ENCODE assay signal across 8 cellular contexts in genomic region chr7:82572195-82572880, GRCh38.
DNase-seq lines count a peak whose midpoint lies in the region; ATAC-seq and TF ChIP-seq lines count a peak whose summit lies in the region.

No MANE protein-coding gene starts in this region.

- no peaks in the 10 kb centered on the region for H3K4me1 ChIP-seq in Karpas-422 (ENCODE audit: low read length)
- H3K4me1 ChIP-seq in Peyer's patch, result no peaks in the 10 kb centered on the region
- peaks cover 8% of the 10 kb centered on the region for H3K4me1 ChIP-seq in testis

- H3K4me3 ChIP-seq in Karpas-422 (ENCODE audit: low read length) (no peak overlapping the region), Peyer's patch (no peak overlapping the region), fibroblast of villous mesenchyme (ENCODE audit: low read depth, low read length) (no peak overlapping the region), testis (no peak overlapping the region)

- no peak overlapping the region for H3K27ac ChIP-seq in Karpas-422 (ENCODE audit: low read length)
- no peak overlapping the region for H3K27ac ChIP-seq in Peyer's patch
- H3K27ac ChIP-seq in testis, result no peak overlapping the region

- H3K27me3 ChIP-seq in Karpas-422 (ENCODE audit: low read length) (no peaks in the 10 kb centered on the region), Peyer's patch (no peaks in the 10 kb centered on the region), testis (no peaks in the 10 kb centered on the region)

- peak; percentile 90 for ATAC-seq in GM21825 (IDR thresholded peaks at IDR 0.05; ENCODE audit: unreplicated experiment)

- no peaks in the 10 kb centered on the region for H3K9me3 ChIP-seq in Karpas-422 (ENCODE audit: low read length)
- H3K9me3 ChIP-seq in Peyer's patch, result peaks cover 0 to 3% (median 0%) of the 10 kb centered on the region in 4 donors
- no peaks in the 10 kb centered on the region for H3K9me3 ChIP-seq in testis

- H3K79me2 ChIP-seq in Karpas-422 (ENCODE audit: low read length), result no peaks in the 10 kb centered on the region

- DNase-seq in Daoy (ENCODE audit: low read depth) (peak; percentile 79), Karpas-422 (peak; percentile 92), Peyer's patch (peak; percentile 53 to 91 (median 65)), activated T-helper 1 cell treated with Interleukin-2 at 50 U/mL for 16 hours (ENCODE audit: low read depth) (peak; percentile 9), fibroblast of villous mesenchyme (ENCODE audit: low read depth) (peak; percentile 89), non-pigmented ciliary epithelial cell (ENCODE audit: low read depth) (peak; percentile 53), testis (peak; percentile 95)

- H4K20me1 ChIP-seq in Karpas-422 (ENCODE audit: insufficient read depth, low read depth, low read length), result no peaks in the 10 kb centered on the region

- no peaks in the 10 kb centered on the region for H3K36me3 ChIP-seq in Karpas-422 (ENCODE audit: insufficient read depth, low read length)
- H3K36me3 ChIP-seq in Peyer's patch, result no peaks in the 10 kb centered on the region
- no peaks in the 10 kb centered on the region for H3K36me3 ChIP-seq in testis (ENCODE audit: low read depth, missing control alignments)

- no peak overlapping the region for H3K4me2 ChIP-seq in Karpas-422 (ENCODE audit: low read depth, low read length, poor library complexity, severe bottlenecking)

- TF ChIP-seq CTCF in Peyer's patch (IDR thresholded peaks at IDR 0.05) (peak; percentile 33 to 75 (median 68)), fibroblast of villous mesenchyme (IDR thresholded peaks at IDR 0.05; ENCODE audit: insufficient read depth, low read depth, low read length) (peak; percentile 97), testis (IDR thresholded peaks at IDR 0.05) (peak; percentile 69 to 94 (median 88))

- 1 to 2% methylated on average over 9 of the region's 9 CpGs for WGBS in testis, 2 donors

- no peaks in the 10 kb centered on the region for H3K9me2 ChIP-seq in Karpas-422 (replicated peaks; ENCODE audit: insufficient read depth, low read length)

- no peak overlapping the region for H3K9ac ChIP-seq in Karpas-422 (ENCODE audit: low read length)

- no peak overlapping the region for H2AFZ ChIP-seq in Karpas-422 (ENCODE audit: low read length)

- intact Hi-C loops in testis (cut with DNase I; ENCODE audit: low total_unique reads), result loop anchor here (10.0 kb wide), 1 partner anchor 518 kb away; no protein-coding TSS in a partner anchor

- TF ChIP-seq POLR2A in Peyer's patch (IDR thresholded peaks at IDR 0.05) (no peak), testis (IDR thresholded peaks at IDR 0.05) (no peak)

Comparison
In these comparisons a context has a peak if more than half of its experiments do, and no peak if none do; other contexts are left out.
1. DNase-seq: peak in every context shown above with its lines; median percentile 95 in testis; 92 in Karpas-422; 89 in fibroblast of villous mesenchyme; 79 in Daoy; 65 in Peyer's patch; 53 in non-pigmented ciliary epithelial cell; 9 in activated T-helper 1 cell treated with Interleukin-2 at 50 U/mL for 16 hours.